ENCODE assay signal across 1 cellular context in the genomic region with DNA sequence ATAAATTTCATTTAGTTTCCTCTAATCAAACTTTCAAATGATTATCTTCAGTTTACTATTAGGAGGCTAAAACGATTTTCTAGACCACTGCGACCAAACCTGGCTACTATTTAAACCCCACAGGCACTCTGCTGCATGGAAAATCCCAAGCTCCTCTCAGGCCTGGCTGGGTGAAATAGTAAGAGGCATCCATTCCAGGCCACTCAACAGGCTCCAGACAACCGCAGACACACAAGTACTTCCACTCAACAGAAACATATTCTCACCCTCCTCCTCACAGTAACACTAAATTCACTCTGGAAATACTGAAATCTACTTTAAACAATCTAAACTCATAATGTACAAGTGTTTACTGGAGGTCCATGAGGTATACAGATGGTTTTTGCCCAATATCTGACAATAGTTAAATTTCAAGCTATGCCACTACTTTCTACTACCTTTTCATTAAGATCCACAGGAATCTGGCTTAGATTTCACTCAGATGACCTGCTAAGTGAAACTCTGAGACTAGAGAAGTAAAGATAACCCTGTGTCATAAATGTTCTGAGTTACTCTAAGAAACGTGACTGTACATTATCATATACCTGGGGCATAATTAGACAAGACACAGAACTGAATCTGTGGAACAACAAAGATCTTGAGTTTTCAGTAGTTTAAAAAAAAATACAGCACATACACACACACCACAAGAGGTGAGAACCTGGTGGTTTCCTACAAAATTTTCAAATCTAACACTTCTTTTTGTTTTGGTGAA.
TF ChIP-seq lines count a peak whose summit lies in the region.

No MANE protein-coding gene starts in this region.

TF ChIP-seq in IMR-90, 13 proteins besides CTCF, POLR2A, EP300 and RAD21:
- no peak for TF ChIP-seq MXI1 (IDR thresholded peaks at IDR 0.05; ENCODE audit: borderline replicate concordance, low read depth, low read length)
- TF ChIP-seq RFX5 (IDR thresholded peaks at IDR 0.05; ENCODE audit: low read depth, low read length), result no peak
TF ChIP-seq in IMR-90: peak in this region for 0.
